In the genomic region with DNA sequence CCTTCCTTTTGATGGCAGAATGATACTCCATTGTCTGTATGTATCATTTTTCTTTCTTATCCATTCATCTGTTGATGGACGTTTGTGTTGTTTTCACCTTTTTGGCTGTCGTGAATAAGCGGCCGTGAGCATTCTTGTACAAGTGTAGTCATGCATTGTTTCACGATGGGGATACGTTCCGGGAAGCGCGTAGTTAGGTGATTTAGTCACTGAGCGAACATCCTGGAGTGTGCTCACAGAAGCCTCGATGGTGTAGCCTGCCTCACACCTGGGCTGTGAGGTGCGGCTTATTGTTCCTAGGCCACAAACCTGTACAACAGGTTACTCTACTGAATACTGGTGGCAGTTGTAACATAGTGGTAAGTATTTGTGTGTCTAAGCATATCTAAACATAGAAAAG, we compare ENCODE assay signal across 16 cellular contexts.
DNase-seq lines count a peak whose midpoint lies in the region; ATAC-seq and TF ChIP-seq lines count a peak whose summit lies in the region.
"Had no signal": no experiment of that assay in that cellular context is flagged by ENCODE, and none has a peak within 500 bp of the region (broad histone marks: within the 10 kb centered on the region; RNA-seq: fewer than 3 reads in every experiment).

No MANE protein-coding gene starts in this region.

- TF ChIP-seq CTCF in Panc1 (IDR thresholded peaks at IDR 0.05) (no peak), sigmoid colon (IDR thresholded peaks at IDR 0.05) (no peak)

- DNase-seq in DMS153 (lab: John Stamatoyannopoulos, UW) (peak; percentile 93), Panc1 (ENCODE audit: low read depth, low spot score) (peak; percentile 56), immature natural killer cell (no peak), pulmonary artery endothelial cell (ENCODE audit: low read depth, low spot score) (peak; percentile 33), sigmoid colon (no peak), sciatic nerve (ENCODE audit: low spot score) (no peak), A172 (ENCODE audit: low spot score) (no peak), middle frontal gyrus (ENCODE audit: extremely low spot score, low spot score) (no peak)
- DNase-seq: activated naive CD4-positive, alpha-beta T cell; NCI-H69; nucleus accumbens; SHP77 treated with DMSO at 0.1 percent for 48 hours; thyroid gland had no signal

- no peaks in the 10 kb centered on the region for H3K36me3 ChIP-seq in Panc1 (ENCODE audit: control insufficient read depth, insufficient read depth, low read length)
- H3K36me3 ChIP-seq in sigmoid colon, result no peaks in the 10 kb centered on the region
- H3K36me3 ChIP-seq: thyroid gland had no signal

- H3K9me3 ChIP-seq in Panc1 (ENCODE audit: control insufficient read depth, insufficient read depth, low read depth, low read length), result no peaks in the 10 kb centered on the region
- no peaks in the 10 kb centered on the region for H3K9me3 ChIP-seq in sigmoid colon
- H3K9me3 ChIP-seq: thyroid gland had no signal

- H3K4me3 Mint-ChIP-seq in immature natural killer cell, result no peak overlapping the region
- H3K4me3 Mint-ChIP-seq: brain, IgD-negative memory B cell had no signal

- no peak for TF ChIP-seq POLR2A in sigmoid colon (IDR thresholded peaks at IDR 0.05)

- in situ Hi-C loops in Panc1 (cut with HindIII; ENCODE audit: low pct_unique_long_range_greater_than_20kb, low sequenced_read_pairs), result no loop called here

- H3K4me1 ChIP-seq in Panc1 (ENCODE audit: control insufficient read depth, insufficient read depth, low read length) (peaks cover 55% of the 10 kb centered on the region), sigmoid colon (peaks cover 0 to 13% (median 3%) of the 10 kb centered on the region in 4 donors)
- H3K4me1 ChIP-seq: thyroid gland had no signal

- WGBS in sigmoid colon, 2 donors, result 29 to 77% methylated on average over 12 of the region's 12 CpGs

- ATAC-seq in Panc1, result peak; percentile 62
- no peak for ATAC-seq in sciatic nerve
- ATAC-seq: GM12878 had no signal

- CTCF ChIA-PET in Panc1 (lab: Charles Lee), result no interaction called here

- no peaks in the 10 kb centered on the region for H3K9me3 Mint-ChIP-seq in immature natural killer cell
- H3K9me3 Mint-ChIP-seq: IgD-negative memory B cell had no signal

- POLR2A ChIA-PET in Panc1 (lab: Charles Lee), result no interaction called here

- peaks cover 0 to 4% (median 3%) of the 10 kb centered on the region in 3 donors for H3K36me3 Mint-ChIP-seq in immature natural killer cell

- no TSS peak for BruUV-seq in Panc1 (replicated peaks; lab: Mats Ljungman, UMichigan)

- H3K4me3 ChIP-seq in Panc1 (ENCODE audit: low read depth in 2 of 2, low read length in 2 of 2) (peak overlapping the region in 1 of 2 experiments; percentile 18; a peak in 2 of 4 replicates), sigmoid colon (no peak overlapping the region)
- H3K4me3 ChIP-seq: GM12878, thyroid gland had no signal

- peaks cover 3 to 7% (median 5%) of the 10 kb centered on the region in 3 donors for H3K27me3 Mint-ChIP-seq in immature natural killer cell (ENCODE audit: low read depth in 3 of 3)
- H3K27me3 Mint-ChIP-seq: brain, IgD-negative memory B cell had no signal

- peak overlapping the region in 4 of 6 donors; percentile 11 to 89 (median 69) for H3K27ac Mint-ChIP-seq in immature natural killer cell
- H3K27ac Mint-ChIP-seq: IgD-negative memory B cell had no signal

- no peak for TF ChIP-seq EP300 in sigmoid colon (IDR thresholded peaks at IDR 0.05)

- H3K4me1 Mint-ChIP-seq in immature natural killer cell, result peaks cover 29 to 40% of the 10 kb centered on the region in 2 donors

- intact Hi-C loops in Panc1 (cut with micrococcal nuclease; ENCODE audit: unreplicated experiment), result loop anchor here (10.0 kb wide), 2 partner anchors 86 to 176 kb away; no protein-coding TSS in a partner anchor
- intact Hi-C loops in sigmoid colon (cut with DNase I), result no loop called here
- intact Hi-C loops in sciatic nerve (cut with DNase I), result no loop called here

- H3K27me3 ChIP-seq in Panc1 (ENCODE audit: control insufficient read depth, insufficient read depth, low read length) (no peaks in the 10 kb centered on the region), sigmoid colon (no peaks in the 10 kb centered on the region)
- H3K27me3 ChIP-seq: thyroid gland had no signal

- H3K27ac ChIP-seq in Panc1 (ENCODE audit: low read length) (peak overlapping the region; percentile 78), sigmoid colon (no peak overlapping the region)
- H3K27ac ChIP-seq: thyroid gland had no signal

Comparison
In these comparisons a context has a peak if more than half of its experiments do, and no peak if none do; other contexts are left out.
1. DNase-seq: peak in DMS153 (single experiment), Panc1 (single experiment) and pulmonary artery endothelial cell (single experiment); none in immature natural killer cell (0 of 3), sigmoid colon (single experiment), sciatic nerve (single experiment), A172 (single experiment) and middle frontal gyrus (single experiment).